1 cellular context compared by ENCODE assay signal in the genomic region with DNA sequence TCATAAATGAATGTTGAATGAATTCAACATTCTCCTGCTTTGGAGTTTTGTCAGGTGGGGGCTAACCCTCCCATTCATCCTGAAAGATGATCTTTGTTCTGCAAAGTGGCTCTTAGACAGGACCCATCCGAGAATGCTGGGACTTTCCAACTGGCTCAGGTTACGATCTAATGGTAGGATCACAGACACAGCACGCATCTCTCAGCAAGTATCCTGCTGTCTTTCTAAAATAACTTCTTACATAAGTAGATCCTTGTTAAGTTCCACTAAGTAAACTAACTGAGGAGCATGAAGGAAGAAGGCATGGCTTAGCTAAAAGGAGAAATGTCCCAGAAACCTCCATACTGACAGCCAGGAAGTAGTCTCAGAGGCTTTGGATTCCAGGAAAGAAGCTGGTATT.
TF ChIP-seq lines count a peak whose summit lies in the region.

No MANE protein-coding gene starts in this region.

TF ChIP-seq in IMR-90, 13 proteins besides CTCF, POLR2A, EP300 and RAD21:
- TF ChIP-seq MAZ (IDR thresholded peaks at IDR 0.05; ENCODE audit: borderline replicate concordance, low read depth, low read length) (peak; percentile 14; the same call in 1 of the 2 replicates), MAFK (IDR thresholded peaks at IDR 0.05; ENCODE audit: low read depth, low read length) (no peak)
